In the genomic region with DNA sequence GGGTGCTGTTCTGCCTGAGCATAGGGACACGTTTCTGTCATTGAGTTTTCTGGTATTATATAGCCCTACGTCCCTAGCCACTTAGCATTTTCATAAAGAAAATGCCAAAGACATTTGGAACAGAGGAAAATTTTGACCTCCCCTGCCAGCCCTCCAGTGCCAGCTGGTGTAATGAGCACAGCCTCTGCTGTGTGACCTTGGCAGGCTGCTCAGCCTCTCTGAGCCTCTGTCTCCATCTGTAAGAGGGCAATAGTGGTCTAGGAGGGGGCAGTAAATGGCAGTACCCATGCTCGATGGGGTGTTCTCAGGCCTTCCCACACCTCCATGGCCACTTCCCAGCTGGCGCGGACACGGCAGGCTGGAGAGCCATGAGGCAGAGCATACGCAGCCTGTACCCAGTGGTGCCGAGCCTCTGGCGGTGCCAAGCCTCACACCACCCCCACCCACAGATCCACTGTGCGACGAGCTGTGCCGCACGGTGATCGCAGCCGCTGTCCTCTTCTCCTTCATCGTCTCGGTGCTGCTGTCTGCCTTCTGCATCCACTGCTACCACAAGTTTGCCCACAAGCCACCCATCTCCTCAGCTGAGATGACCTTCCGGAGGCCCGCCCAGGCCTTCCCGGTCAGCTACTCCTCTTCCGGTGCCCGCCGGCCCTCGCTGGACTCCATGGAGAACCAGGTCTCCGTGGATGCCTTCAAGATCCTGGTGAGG, we compare ENCODE assay signal across 1 cellular context.
TF ChIP-seq lines count a peak whose summit lies in the region.

No MANE protein-coding gene starts in this region.

TF ChIP-seq in HEK293, 187 proteins besides CTCF, POLR2A, EP300 and RAD21:
- TF ChIP-seq, protein P1, sequence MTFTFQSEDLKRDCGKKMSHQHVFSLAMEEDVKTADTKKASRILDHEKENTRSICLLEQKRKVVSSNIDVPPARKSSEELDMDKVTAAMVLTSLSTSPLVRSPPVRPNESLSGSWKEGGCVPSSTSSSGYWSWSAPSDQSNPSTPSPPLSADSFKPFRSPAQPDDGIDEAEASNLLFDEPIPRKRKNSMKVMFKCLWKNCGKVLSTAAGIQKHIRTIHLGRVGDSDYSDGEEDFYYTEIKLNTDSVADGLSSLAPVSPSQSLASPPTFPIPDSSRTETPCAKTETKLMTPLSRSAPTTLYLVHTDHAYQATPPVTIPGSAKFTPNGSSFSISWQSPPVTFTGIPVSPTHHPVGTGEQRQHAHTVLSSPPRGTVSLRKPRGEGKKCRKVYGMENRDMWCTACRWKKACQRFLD (tag by site-specific recombination; IDR thresholded peaks at IDR 0.05), result no peak
- TF ChIP-seq ZNF16 (tag by site-specific recombination; IDR thresholded peaks at IDR 0.05; ENCODE audit: low read depth), result no peak
- TF ChIP-seq, protein P2, sequence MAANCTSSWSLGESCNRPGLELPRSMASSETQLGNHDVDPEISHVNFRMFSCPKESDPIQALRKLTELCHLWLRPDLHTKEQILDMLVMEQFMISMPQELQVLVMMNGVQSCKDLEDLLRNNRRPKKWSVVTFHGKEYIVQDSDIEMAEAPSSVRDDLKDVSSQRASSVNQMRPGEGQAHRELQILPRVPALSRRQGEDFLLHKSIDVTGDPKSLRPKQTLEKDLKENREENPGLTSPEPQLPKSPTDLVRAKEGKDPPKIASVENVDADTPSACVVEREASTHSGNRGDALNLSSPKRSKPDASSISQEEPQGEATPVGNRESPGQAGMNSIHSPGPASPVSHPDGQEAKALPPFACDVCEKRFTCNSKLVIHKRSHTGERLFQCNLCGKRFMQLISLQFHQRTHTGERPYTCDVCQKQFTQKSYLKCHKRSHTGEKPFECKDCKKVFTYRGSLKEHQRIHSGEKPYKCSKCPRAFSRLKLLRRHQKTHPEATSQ (tag by site-specific recombination; IDR thresholded peaks at IDR 0.05), result no peak
- TF ChIP-seq ZNF670 (tag by site-specific recombination; IDR thresholded peaks at IDR 0.05; ENCODE audit: low read depth), result no peak
- peak; percentile 72; the same call in 1 of the 2 replicates for TF ChIP-seq ZNF768 (tag by site-specific recombination; IDR thresholded peaks at IDR 0.05)
